Comparison of ENCODE assay signal across 16 cellular contexts in the genomic region with DNA sequence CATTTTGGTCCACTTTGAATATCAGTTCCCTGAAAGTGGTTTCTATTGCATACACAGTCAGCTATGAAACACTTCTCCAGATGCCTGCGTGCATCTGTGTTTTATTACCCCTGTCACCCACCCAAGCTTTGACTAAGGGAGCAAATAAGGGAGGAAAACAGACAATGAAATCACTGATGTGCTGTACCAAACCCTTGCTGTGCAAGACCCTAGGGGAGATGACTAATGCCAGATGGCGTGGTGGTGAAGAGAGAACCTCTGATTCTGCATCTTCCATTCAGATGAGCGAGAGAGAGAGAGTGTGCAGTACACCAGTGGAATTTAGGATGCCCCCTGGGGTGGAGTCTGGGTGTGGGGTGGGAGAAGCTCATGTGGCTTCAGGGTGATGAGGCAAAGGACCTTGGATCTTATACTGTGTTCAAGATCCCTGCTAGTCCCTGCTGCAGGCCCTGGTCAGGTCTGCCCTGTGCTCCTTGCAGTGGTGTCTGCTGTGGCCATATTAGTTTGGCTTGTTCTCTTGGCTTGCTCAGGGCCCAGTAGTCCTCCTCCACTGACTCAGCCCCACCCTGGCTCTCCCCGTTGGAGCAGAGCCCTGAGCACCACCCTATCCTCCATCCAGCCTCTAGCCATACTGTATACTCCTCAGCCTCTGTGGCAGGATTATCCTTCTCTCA. TPM values are rescaled to one million over a fixed set of nuclear protein-coding genes. Genes with fewer than 3 reads are reported as not detected.
DNase-seq lines count a peak whose midpoint lies in the region; ATAC-seq, FAIRE-seq and TF ChIP-seq lines count a peak whose summit lies in the region.
"Had no signal": no experiment of that assay in that cellular context is flagged by ENCODE, and none has a peak within 500 bp of the region (broad histone marks: within the 10 kb centered on the region; RNA-seq: fewer than 3 reads in every experiment).

No MANE protein-coding gene starts in this region.

- peak; percentile 28 for ATAC-seq in stimulated activated naive CD8-positive, alpha-beta T cell treated with anti-CD3 and anti-CD28 coated beads, Interleukin-15, Interleukin-2, amounts not matched to agents 100 U/mL and 50 U/mL, for 24 hours
- ATAC-seq: K562 had no signal

- H3K27me3 ChIP-seq in left ventricle myocardium inferior (ENCODE audit: low read depth), result no peaks in the 10 kb centered on the region
- no peaks in the 10 kb centered on the region for H3K27me3 ChIP-seq in adrenal gland

- 76 to 84% (median 80%) methylated on average over 4 of the region's 4 CpGs for WGBS in adrenal gland, 4 donors

- peak overlapping the region; percentile 63 for H3K27ac ChIP-seq in left ventricle myocardium inferior (replicated peaks)
- H3K27ac ChIP-seq in adrenal gland, result no peak overlapping the region
- H3K27ac ChIP-seq: lower lobe of right lung had no signal

- no peak overlapping the region for H3K4me3 ChIP-seq in astrocyte of the spinal cord (ENCODE audit: low read depth, low read length)
- no peak overlapping the region for H3K4me3 ChIP-seq in left ventricle myocardium inferior
- no peak overlapping the region for H3K4me3 ChIP-seq in adrenal gland
- H3K4me3 ChIP-seq: K562, lower lobe of right lung had no signal

- intact Hi-C loops in left ventricle myocardium inferior (cut with micrococcal nuclease), result no loop called here
- intact Hi-C loops in adrenal gland (cut with DNase I), result no loop called here

- no peak for DNase-seq in H54 (ENCODE audit: insufficient read length, low spot score)
- DNase-seq in astrocyte of the spinal cord (ENCODE audit: low read depth, low spot score), result peak; percentile 92
- peak; percentile 57 for DNase-seq in left ventricle myocardium inferior
- no peak for DNase-seq in stimulated activated naive CD8-positive, alpha-beta T cell treated with anti-CD3 and anti-CD28 coated beads, Interleukin-15, Interleukin-2, amounts not matched to agents 100 U/mL and 50 U/mL, for 24 hours
- DNase-seq in iPS-NIHi7 (ENCODE audit: extremely low spot score), result no peak
- no peak for DNase-seq in germinal center (ENCODE audit: low spot score)
- DNase-seq in SHP77 (lab: John Stamatoyannopoulos, UW), result no peak
- DNase-seq in adrenal gland, result no peak
- DNase-seq: activated CD4-positive, alpha-beta T cell treated with anti-CD3 and anti-CD28 coated beads for 4 hours; activated naive CD4-positive, alpha-beta T cell treated with anti-CD3 and anti-CD28 coated beads, Interleukin-2, amount 10 ng/mL, durations not matched to agents 7 days and 5 days; DMS 273 treated with DMSO at 0.1 percent for 48 hours; endodermal cell; lower lobe of right lung; NCI-H446; SIG-M5 had no signal

- TF ChIP-seq CTCF in astrocyte of the spinal cord (IDR thresholded peaks at IDR 0.05; ENCODE audit: low read depth, low read length) (no peak), left ventricle myocardium inferior (IDR thresholded peaks at IDR 0.05; ENCODE audit: borderline replicate concordance) (no peak), adrenal gland (IDR thresholded peaks at IDR 0.05) (no peak)

- H3K9me3 ChIP-seq in left ventricle myocardium inferior (replicated peaks) (no peaks in the 10 kb centered on the region), adrenal gland (replicated peaks in 1 of 3) (no peaks in the 10 kb centered on the region)
- H3K9me3 ChIP-seq: lower lobe of right lung had no signal

- peak; percentile 27 for FAIRE-seq in H54 (lab: Jason Lieb, UNC)
- FAIRE-seq: K562 had no signal

- H3K4me1 ChIP-seq in left ventricle myocardium inferior, result peaks cover 3% of the 10 kb centered on the region
- no peaks in the 10 kb centered on the region for H3K4me1 ChIP-seq in adrenal gland (replicated peaks in 1 of 2)
- H3K4me1 ChIP-seq: lower lobe of right lung had no signal

- TF ChIP-seq POLR2A in H54 (IDR thresholded peaks at IDR 0.05; ENCODE audit: low read depth, low read length) (no peak), adrenal gland (IDR thresholded peaks at IDR 0.05) (no peak)

- in situ Hi-C loops in astrocyte of the spinal cord (cut with HindIII; ENCODE audit: low sequenced_read_pairs), result no loop called here

- H3K36me3 ChIP-seq in left ventricle myocardium inferior (no peaks in the 10 kb centered on the region), adrenal gland (replicated peaks in 1 of 2) (no peaks in the 10 kb centered on the region)
- H3K36me3 ChIP-seq: lower lobe of right lung had no signal

RNA-seq across cellular contexts. Expression of gene CLCA1, which starts 18.5 kb away (rescaled TPM):
- total RNA-seq in left ventricle myocardium inferior (0.05 TPM), adrenal gland (under 1 TPM in 3 of 8 donors, not detected in 5; 0.14 to 0.22 (median 0.15) TPM)
- under 1 TPM in 1 of 3 donors, not detected in 2; 0.08 TPM for polyA plus RNA-seq in adrenal gland
- total RNA-seq: lower lobe of right lung had no signal

RNA-seq across cellular contexts. Expression of gene CLCA4, which starts 59.6 kb away (rescaled TPM):
- 0.27 TPM for total RNA-seq in left ventricle myocardium inferior
- under 1 TPM in 1 of 8 donors, not detected in 7; 0.07 TPM for total RNA-seq in adrenal gland
- polyA plus RNA-seq in adrenal gland, result under 1 TPM in 2 of 3 donors, not detected in 1; 0.20 to 0.24 TPM
- total RNA-seq: endodermal cell, K562, lower lobe of right lung had no signal
- polyA plus RNA-seq: K562 had no signal

Comparison
In these comparisons a context has a peak if more than half of its experiments do, and no peak if none do; other contexts are left out.
1. DNase-seq: peak in astrocyte of the spinal cord (single experiment) and left ventricle myocardium inferior (single experiment); none in H54 (single experiment), stimulated activated naive CD8-positive, alpha-beta T cell treated with anti-CD3 and anti-CD28 coated beads, Interleukin-15, Interleukin-2, amounts not matched to agents 100 U/mL and 50 U/mL, for 24 hours (single experiment), iPS-NIHi7 (single experiment), germinal center (single experiment), SHP77 (0 of 2) and adrenal gland (0 of 7).